28 cellular contexts compared by ENCODE assay signal in the genomic region with DNA sequence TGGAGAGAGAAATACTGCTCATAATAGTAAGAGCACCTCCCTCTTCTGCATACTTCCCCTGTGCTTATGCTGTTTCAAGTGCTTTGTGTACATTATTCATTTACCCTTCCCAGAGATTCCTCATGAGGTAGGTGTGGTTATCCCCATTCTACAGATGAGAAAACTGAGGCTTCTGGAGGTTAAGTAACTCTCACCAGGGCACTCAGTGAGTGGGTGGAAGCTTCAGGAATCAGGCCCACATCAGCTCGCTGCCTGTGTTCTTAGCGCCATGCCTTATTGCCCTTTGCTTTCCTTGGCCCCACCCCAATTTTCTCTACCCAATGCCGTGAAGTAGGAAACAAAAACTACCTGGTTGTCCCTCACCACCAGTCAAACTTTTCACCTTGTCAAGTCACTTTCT. TPM values are rescaled to one million over a fixed set of nuclear protein-coding genes. Genes with fewer than 3 reads are reported as not detected.
"Had no signal": no experiment of that assay in that cellular context is flagged by ENCODE, and none has a peak within 500 bp of the region (broad histone marks: within the 10 kb centered on the region; RNA-seq: fewer than 3 reads in every experiment).

No MANE protein-coding gene starts in this region.

- ATAC-seq: heart left ventricle; naive thymus-derived CD4-positive, alpha-beta T cell; natural killer cell treated with Interleukin-12 subunit alpha and Interleukin-12 subunit beta and Interleukin-15 and Interleukin-18, amount 100 ng/mL, for 72 hours; stimulated activated naive B cell treated with anti-CD40 and anti-IgM and Interleukin-4, amounts not matched to agents 10 μg/mL and 1 μg/mL and 100 μg/mL, for 72 hours had no signal

- FAIRE-seq: islet of Langerhans, kidney had no signal

- H3K4me2 ChIP-seq: smooth muscle cell had no signal

- H3K9me3 ChIP-seq: left ventricle myocardium inferior, ovary, right atrium auricular region, sigmoid colon, suprapubic skin, thoracic aorta, tibial nerve, uterus had no signal

- H3K36me3 ChIP-seq: heart left ventricle, left ventricle myocardium inferior, ovary, sigmoid colon, suprapubic skin, thoracic aorta, tibial nerve, uterus had no signal

- H3K27ac ChIP-seq: heart left ventricle, left ventricle myocardium inferior, ovary, right atrium auricular region, sigmoid colon, suprapubic skin, tibial nerve, uterus had no signal

- H3K27me3 ChIP-seq: heart left ventricle, ovary, right atrium auricular region, sigmoid colon, suprapubic skin, tibial nerve, uterus had no signal

- H3K4me3 ChIP-seq: heart left ventricle, left ventricle myocardium inferior, lung, ovary, right atrium auricular region, sigmoid colon, smooth muscle cell, suprapubic skin, thoracic aorta, tibial nerve, uterus had no signal

- DNase-seq: heart left ventricle; hypothalamus; immature natural killer cell; kidney; left ventricle myocardium inferior; mesendoderm; naive thymus-derived CD4-positive, alpha-beta T cell; ovary; sigmoid colon; stimulated activated CD4-positive, alpha-beta T cell treated with anti-CD3 and anti-CD28 coated beads, Interleukin-1b, Interleukin-23, amount 100 ng/mL, for 48 hours; stimulated activated CD4-positive, alpha-beta T cell treated with anti-CD3 and anti-CD28 coated beads, Interleukin-2, amount 100 ng/mL, for 48 hours; stimulated activated CD4-positive, alpha-beta T cell treated with anti-CD3 and anti-CD28 coated beads, Interleukin-4, amount 100 ng/mL, for 4 hours; stimulated activated CD8-positive, alpha-beta memory T cell treated with anti-CD3 and anti-CD28 coated beads, Interleukin-4, amount 100 ng/mL, for 48 hours; stimulated activated naive B cell treated with anti-CD40 and anti-IgM and Interleukin-4, amounts not matched to agents 10 μg/mL and 1 μg/mL and 100 μg/mL, for 72 hours; uterus had no signal

- H3K4me1 ChIP-seq: uterus had no signal

RNA-seq across cellular contexts. Expression of gene ITGB3, which starts 18.1 kb away (rescaled TPM):
- total RNA-seq: progenitor cell of endocrine pancreas had no signal
- polyA plus RNA-seq: naive thymus-derived CD4-positive, alpha-beta T cell; neural cell had no signal

RNA-seq across cellular contexts. Expression of gene MYL4, which starts 26.4 kb away (rescaled TPM):
- total RNA-seq: kidney; mononuclear cell; naive thymus-derived CD4-positive, alpha-beta T cell; subcutaneous adipose tissue; suprapubic skin; thoracic aorta; ureter had no signal
- polyA plus RNA-seq: naive thymus-derived CD4-positive, alpha-beta T cell; neural cell had no signal
